Comparison of ENCODE assay signal across 1 cellular context in genomic region chr2:151315381-151315903, GRCh38.
TF ChIP-seq lines count a peak whose summit lies in the region.

No MANE protein-coding gene starts in this region.

TF ChIP-seq in GM23338, 12 proteins besides CTCF, POLR2A, EP300 and RAD21 (continued from another document):
- no peak for TF ChIP-seq ETS1 (IDR thresholded peaks at IDR 0.05)
